Comparison of ENCODE assay signal across 10 cellular contexts in the genomic region with DNA sequence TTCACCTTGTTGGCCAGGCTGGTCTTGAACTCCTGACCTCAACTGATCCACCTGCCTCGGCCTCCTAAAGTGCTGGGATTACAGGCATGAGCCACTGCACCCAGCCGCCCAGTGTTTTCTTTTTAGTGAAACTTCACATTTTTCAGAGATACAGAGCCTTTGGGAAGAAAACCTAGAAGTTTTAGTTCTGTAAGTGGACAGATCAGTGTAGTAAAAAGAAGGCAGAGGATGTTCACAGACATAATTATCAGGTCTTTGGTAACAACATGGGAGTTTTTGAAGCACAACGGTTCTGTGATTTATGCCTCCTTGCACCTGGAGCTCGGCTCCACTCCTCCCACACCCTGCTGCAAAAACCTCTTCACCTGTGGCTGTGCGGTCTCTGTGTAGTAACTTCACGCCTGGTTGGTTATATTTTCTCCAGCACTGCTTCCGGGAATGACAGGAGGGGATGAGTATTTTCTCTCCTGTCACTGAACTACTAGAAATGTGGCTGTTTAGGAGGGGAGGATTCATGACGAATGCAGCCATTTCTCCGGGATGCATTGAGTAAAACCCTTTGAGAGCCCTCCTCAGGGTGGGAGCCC.
A peak's percentile ranks its signal among the peaks of the same experiment; 100 is the strongest.
DNase-seq lines count a peak whose midpoint lies in the region; ATAC-seq, FAIRE-seq and TF ChIP-seq lines count a peak whose summit lies in the region.
"Had no signal": no experiment of that assay in that cellular context is flagged by ENCODE, and none has a peak within 500 bp of the region (broad histone marks: within the 10 kb centered on the region; RNA-seq: fewer than 3 reads in every experiment).

No MANE protein-coding gene starts in this region.

- H3K9me3 ChIP-seq in OCI-LY7 (ENCODE audit: low read length) (no peaks in the 10 kb centered on the region), pancreas (no peaks in the 10 kb centered on the region), SK-N-SH (no peaks in the 10 kb centered on the region)

- no peaks in the 10 kb centered on the region for H3F3A ChIP-seq in SK-N-SH (replicated peaks; ENCODE audit: insufficient read depth)

- no TSS peak for BruUV-seq in OCI-LY7 (replicated peaks; lab: Mats Ljungman, UMichigan)

- peaks cover 0 to 6% of the 10 kb centered on the region in 2 donors for H3K9me3 Mint-ChIP-seq in activated naive CD4-positive, alpha-beta T cell treated with anti-CD3 and anti-CD28 coated beads, Interleukin-2, amount 50 U/mL, for 72 hours

- peaks cover 81% of the 10 kb centered on the region for H3K4me1 ChIP-seq in OCI-LY7 (ENCODE audit: insufficient read depth, low read length, poor library complexity, severe bottlenecking)
- H3K4me1 ChIP-seq in pancreas, result no peaks in the 10 kb centered on the region
- peaks cover 0 to 5% of the 10 kb centered on the region in 2 experiments; a peak in 1 of 4 replicates for H3K4me1 ChIP-seq in SK-N-SH (ENCODE audit: control insufficient read depth in 1 of 2, insufficient read depth in 2 of 2, low read depth in 1 of 2, low read length in 1 of 2)

- no peak for FAIRE-seq in pancreas (lab: Jason Lieb, UNC)
- FAIRE-seq: TTC549 had no signal

- TF ChIP-seq CTCF in OCI-LY7 (conservative IDR thresholded peaks at IDR 0.05; ENCODE audit: low read length), result no peak
- no peak for TF ChIP-seq CTCF in pancreas (IDR thresholded peaks at IDR 0.05)
- no peak for TF ChIP-seq CTCF in SK-N-SH (IDR thresholded peaks at IDR 0.05)

- no peak overlapping the region for H3K9ac ChIP-seq in SK-N-SH

- H3K36me3 Mint-ChIP-seq in activated naive CD4-positive, alpha-beta T cell treated with anti-CD3 and anti-CD28 coated beads, Interleukin-2, amount 50 U/mL, for 72 hours, result peaks cover 0 to 4% of the 10 kb centered on the region in 2 donors

- WGBS in pancreas, 2 donors, result 53% methylated on average over 9 of the region's 9 CpGs
- WGBS in SK-N-SH (ENCODE audit: low lambda C conversion rate), result 89% methylated on average over 9 of the region's 9 CpGs

- H3K4me2 ChIP-seq in OCI-LY7 (ENCODE audit: low read length) (peak overlapping the region; percentile 69), SK-N-SH (no peak overlapping the region)

- intact Hi-C loops in OCI-LY7 (cut with micrococcal nuclease; ENCODE audit: unreplicated experiment) (loop anchor here (1.0 to 5.0 kb wide), 7 partner anchors 11 to 102 kb away; a partner anchor contains a TSS), pancreas (cut with DNase I) (no loop called here)

- ATAC-seq in activated naive CD4-positive, alpha-beta T cell treated with anti-CD3 and anti-CD28 coated beads, Interleukin-2, amount 50 U/mL, for 72 hours, result peak; percentile 64 to 68
- peak; percentile 52 for ATAC-seq in HG03135 (IDR thresholded peaks at IDR 0.05; ENCODE audit: unreplicated experiment)
- peak in 3 of 4 donors; percentile 68 to 86 (median 80) for ATAC-seq in pancreas

- TF ChIP-seq EP300 in SK-N-SH (IDR thresholded peaks at IDR 0.05; ENCODE audit: borderline replicate concordance in 1 of 2, low read depth in 1 of 2, low read length in 1 of 2), result no peak

- POLR2A ChIA-PET in OCI-LY7 (lab: Charles Lee) (interaction anchor here (0.5 to 6.8 kb wide), 11 partner anchors 9 to 151 kb away, joined by 3 to 78 read pairs (median 5); no protein-coding TSS in a partner anchor), SK-N-SH (lab: Yijun Ruan, JAX) (no interaction called here)

- H4K20me1 ChIP-seq in OCI-LY7 (ENCODE audit: insufficient read depth, low read length) (no peaks in the 10 kb centered on the region), SK-N-SH (ENCODE audit: insufficient read depth) (no peaks in the 10 kb centered on the region)

- H3K36me3 ChIP-seq in OCI-LY7 (ENCODE audit: insufficient read depth, low read length) (no peaks in the 10 kb centered on the region), pancreas (no peaks in the 10 kb centered on the region), SK-N-SH (replicated peaks in 1 of 2; ENCODE audit: control insufficient read depth in 1 of 2, insufficient read depth in 2 of 2, low read length in 1 of 2) (no peaks in the 10 kb centered on the region)

- H3K9me2 ChIP-seq in OCI-LY7 (ENCODE audit: insufficient read depth, low read length), result no peaks in the 10 kb centered on the region
- H3K9me2 ChIP-seq in SK-N-SH, result no peaks in the 10 kb centered on the region

- H3K79me2 ChIP-seq in OCI-LY7 (ENCODE audit: insufficient read depth, low read depth, low read length) (no peaks in the 10 kb centered on the region), SK-N-SH (ENCODE audit: insufficient read depth) (no peaks in the 10 kb centered on the region)

- H3K27me3 ChIP-seq in pancreas, result no peaks in the 10 kb centered on the region
- H3K27me3 ChIP-seq in SK-N-SH (ENCODE audit: insufficient read depth), result no peaks in the 10 kb centered on the region

- no peak for TF ChIP-seq RAD21 in SK-N-SH (IDR thresholded peaks at IDR 0.05; ENCODE audit: low read length)

- H3K27ac ChIP-seq in OCI-LY7 (ENCODE audit: low read depth, low read length, poor library complexity, severe bottlenecking) (peak overlapping the region; percentile 95), pancreas (no peak overlapping the region), SK-N-SH (ENCODE audit: low read depth in 2 of 2, low read length in 1 of 2) (no peak overlapping the region)

- no peak for DNase-seq in activated naive CD4-positive, alpha-beta T cell treated with anti-CD3 and anti-CD28 coated beads, Interleukin-2, amount 50 U/mL, for 72 hours (ENCODE audit: low spot score in 2 of 2)
- no peak for DNase-seq in activated naive CD4-positive, alpha-beta T cell treated with anti-CD3 and anti-CD28 coated beads, Interleukin-2, amount 50 U/mL, for 16 hours
- DNase-seq in OCI-LY7 (ENCODE audit: low spot score) (peak; percentile 96), pancreas (no peak), cerebellum (ENCODE audit: low spot score) (no peak), SK-N-SH (no peak)
- no peak for DNase-seq in stimulated activated CD4-positive, alpha-beta T cell treated with anti-CD3 and anti-CD28 coated beads, Interleukin-12 subunit alpha, Interleukin-12 subunit beta, amount 100 ng/mL, for 4 hours
- DNase-seq: DND-41 had no signal

- peak overlapping the region; percentile 7; the same call in 1 of the 2 replicates for H2AFZ ChIP-seq in OCI-LY7 (ENCODE audit: low read length)
- no peak overlapping the region for H2AFZ ChIP-seq in SK-N-SH (ENCODE audit: low read depth)

- CTCF ChIA-PET in OCI-LY7 (lab: Charles Lee; ENCODE audit: unreplicated experiment) (interaction anchor here (1.4 kb wide), 1 partner anchor 11 kb away, joined by 3 read pairs; no protein-coding TSS in a partner anchor), SK-N-SH (lab: Yijun Ruan, JAX) (no interaction called here)

- peak overlapping the region; percentile 67 to 70 for H3K27ac Mint-ChIP-seq in activated naive CD4-positive, alpha-beta T cell treated with anti-CD3 and anti-CD28 coated beads, Interleukin-2, amount 50 U/mL, for 72 hours

- H3K4me3 ChIP-seq in OCI-LY7 (ENCODE audit: low read depth, low read length, poor library complexity, severe bottlenecking) (peak overlapping the region; percentile 54), pancreas (no peak overlapping the region), SK-N-SH (ENCODE audit: low read depth in 2 of 2, low read length in 1 of 2) (no peak overlapping the region)

TF ChIP-seq in SK-N-SH, 30 proteins besides CTCF, POLR2A, EP300 and RAD21:
- TF ChIP-seq RFX5 (IDR thresholded peaks at IDR 0.05; ENCODE audit: low read length) (no peak), NFIC (IDR thresholded peaks at IDR 0.05; ENCODE audit: borderline replicate concordance) (no peak), MEF2A (IDR thresholded peaks at IDR 0.05; ENCODE audit: borderline replicate concordance, low read depth) (no peak), GABPA (IDR thresholded peaks at IDR 0.05; ENCODE audit: low read depth) (no peak), TCF12 (IDR thresholded peaks at IDR 0.05) (no peak), JUND (IDR thresholded peaks at IDR 0.05) (no peak), GATA2 (CRISPR knock-in tag; IDR thresholded peaks at IDR 0.05) (no peak), FOSL2 (IDR thresholded peaks at IDR 0.05; ENCODE audit: borderline replicate concordance, low read depth) (no peak), YY1 (IDR thresholded peaks at IDR 0.05; ENCODE audit: low read depth) (no peak), FOXM1 (IDR thresholded peaks at IDR 0.05; ENCODE audit: low read depth) (no peak), NRF1 (IDR thresholded peaks at IDR 0.05; ENCODE audit: low read depth, low read length) (no peak), TAF1 (IDR thresholded peaks at IDR 0.05; ENCODE audit: borderline replicate concordance, low read depth, low read length) (no peak)
- TF ChIP-seq, protein P1, sequence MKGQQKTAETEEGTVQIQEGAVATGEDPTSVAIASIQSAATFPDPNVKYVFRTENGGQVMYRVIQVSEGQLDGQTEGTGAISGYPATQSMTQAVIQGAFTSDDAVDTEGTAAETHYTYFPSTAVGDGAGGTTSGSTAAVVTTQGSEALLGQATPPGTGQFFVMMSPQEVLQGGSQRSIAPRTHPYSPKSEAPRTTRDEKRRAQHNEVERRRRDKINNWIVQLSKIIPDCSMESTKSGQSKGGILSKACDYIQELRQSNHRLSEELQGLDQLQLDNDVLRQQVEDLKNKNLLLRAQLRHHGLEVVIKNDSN (IDR thresholded peaks at IDR 0.05; ENCODE audit: borderline replicate concordance, low read depth), result no peak
- TF ChIP-seq, protein P2, sequence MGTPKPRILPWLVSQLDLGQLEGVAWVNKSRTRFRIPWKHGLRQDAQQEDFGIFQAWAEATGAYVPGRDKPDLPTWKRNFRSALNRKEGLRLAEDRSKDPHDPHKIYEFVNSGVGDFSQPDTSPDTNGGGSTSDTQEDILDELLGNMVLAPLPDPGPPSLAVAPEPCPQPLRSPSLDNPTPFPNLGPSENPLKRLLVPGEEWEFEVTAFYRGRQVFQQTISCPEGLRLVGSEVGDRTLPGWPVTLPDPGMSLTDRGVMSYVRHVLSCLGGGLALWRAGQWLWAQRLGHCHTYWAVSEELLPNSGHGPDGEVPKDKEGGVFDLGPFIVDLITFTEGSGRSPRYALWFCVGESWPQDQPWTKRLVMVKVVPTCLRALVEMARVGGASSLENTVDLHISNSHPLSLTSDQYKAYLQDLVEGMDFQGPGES (IDR thresholded peaks at IDR 0.05; ENCODE audit: low read depth, low read length), result no peak
